8 cellular contexts compared by ENCODE assay signal in genomic region chr6:46014511-46015118, GRCh38. TPM values are rescaled to one million over a fixed set of nuclear protein-coding genes. Genes with fewer than 3 reads are reported as not detected.
DNase-seq lines count a peak whose midpoint lies in the region; ATAC-seq, FAIRE-seq and TF ChIP-seq lines count a peak whose summit lies in the region.

No MANE protein-coding gene starts in this region.

- no peaks in the 10 kb centered on the region for H3K79me2 ChIP-seq in GM12878 (ENCODE audit: control insufficient read depth, insufficient read depth, low read length)

- H2AFZ ChIP-seq in GM12878 (ENCODE audit: control insufficient read depth, low read depth, low read length): no peak overlapping the region

- no peaks in the 10 kb centered on the region for H3K36me3 Mint-ChIP-seq in memory B cell

- peaks cover 39% of the 10 kb centered on the region for H3K4me1 Mint-ChIP-seq in memory B cell

- SMC1A ChIA-PET in GM12878 (lab: Charles Lee; ENCODE audit: uncharacterized antibody, unreplicated experiment): no interaction called here

- H3K27me3 ChIP-seq in GM12878 (replicated peaks in 1 of 2; ENCODE audit: control insufficient read depth in 2 of 2, insufficient read depth in 2 of 2, low read length in 1 of 2): peaks cover 6 to 27% of the 10 kb centered on the region in 2 experiments
- no peaks in the 10 kb centered on the region for H3K27me3 ChIP-seq in thyroid gland

- in situ Hi-C loops in GM12878 (cut with MboI): no loop called here

- TF ChIP-seq RAD21 in GM12878 (IDR thresholded peaks at IDR 0.05; ENCODE audit: insufficient read depth, low read depth, low read length): no peak

- FAIRE-seq in GM12878 (lab: Jason Lieb, UNC): no peak

- no peak for TF ChIP-seq EP300 in GM12878 (IDR thresholded peaks at IDR 0.05; ENCODE audit: borderline replicate concordance in 1 of 2, control insufficient read depth in 1 of 2, low read depth in 2 of 2, low read length in 2 of 2)

- peaks cover 2% of the 10 kb centered on the region for H3K27me3 Mint-ChIP-seq in memory B cell

- ATAC-seq in GM12878 (no peak), memory B cell (ENCODE audit: low read depth) (no peak), HG02884 (IDR thresholded peaks at IDR 0.05; ENCODE audit: unreplicated experiment) (no peak)

- BruUV-seq in GM12878 (replicated peaks; lab: Mats Ljungman, UMichigan): no TSS peak

- POLR2A ChIA-PET in GM12878 (lab: Charles Lee): no interaction called here

- H3K9ac ChIP-seq in GM12878 (ENCODE audit: control insufficient read depth, insufficient read depth, low read length): no peak overlapping the region

- H3K9me3 ChIP-seq in GM12878 (replicated peaks; ENCODE audit: control insufficient read depth, insufficient read depth, low read length) (no peaks in the 10 kb centered on the region; the same call in 1 of the 3 replicates), thyroid gland (no peaks in the 10 kb centered on the region)

- CTCF ChIA-PET in GM12878 (lab: Yijun Ruan, JAX): no interaction called here

- H3K4me3 Mint-ChIP-seq in memory B cell: peak overlapping the region; percentile 95

- H4K20me1 ChIP-seq in GM12878 (ENCODE audit: control insufficient read depth, insufficient read depth): no peaks in the 10 kb centered on the region

- no peak overlapping the region for H3K4me3 ChIP-seq in GM12878
- H3K4me3 ChIP-seq in thyroid gland (replicated peaks in 1 of 3): peak overlapping the region; percentile 59 to 63 (median 60)

- WGBS in GM12878 (ENCODE audit: insufficient coverage, insufficient replicate concordance, low lambda C conversion rate, missing lambda C conversion rate): 21% methylated on average over 21 of the region's 21 CpGs
- 11 to 12% methylated on average over 21 of the region's 21 CpGs for WGBS in thyroid gland, 2 donors

- intact Hi-C loops in GM12878 (cut with micrococcal nuclease; ENCODE audit: unreplicated experiment) (no loop called here), thyroid gland (cut with DNase I) (no loop called here)

- RAD21 ChIA-PET in GM12878 (lab: Charles Lee; ENCODE audit: unreplicated experiment): no interaction called here

- H3K9me3 Mint-ChIP-seq in memory B cell: peaks cover 4% of the 10 kb centered on the region

- H3K4me1 ChIP-seq in GM12878 (ENCODE audit: control insufficient read depth, insufficient read depth, low read length) (peaks cover 10% of the 10 kb centered on the region), thyroid gland (peaks cover 8% of the 10 kb centered on the region in 2 donors)

- H3K27ac ChIP-seq in GM12878 (ENCODE audit: control insufficient read depth, insufficient read depth): no peak overlapping the region
- peak overlapping the region; percentile 27 to 87 (median 67) for H3K27ac ChIP-seq in thyroid gland

- no peaks in the 10 kb centered on the region for H3K36me3 ChIP-seq in GM12878 (ENCODE audit: control insufficient read depth in 2 of 2, insufficient read depth in 2 of 2, low read length in 1 of 2)
- no peaks in the 10 kb centered on the region for H3K36me3 ChIP-seq in thyroid gland

- no peak for TF ChIP-seq POLR2A in GM12878 (IDR thresholded peaks at IDR 0.05; ENCODE audit: low read depth, low read length)
- peak in 1 of 2 donors; percentile 11 for TF ChIP-seq POLR2A in thyroid gland (IDR thresholded peaks at IDR 0.05)

- TF ChIP-seq CTCF in GM12878 (IDR thresholded peaks at IDR 0.05 in 2 of 3, conservative IDR thresholded peaks at IDR 0.05 in 1 of 3; ENCODE audit: control insufficient read depth in 2 of 3, extremely low read depth in 1 of 3, insufficient read depth in 1 of 3, low read depth in 3 of 3, low read length in 3 of 3): no peak
- TF ChIP-seq CTCF in thyroid gland (IDR thresholded peaks at IDR 0.05): peak in 1 of 6 experiments; percentile 3

- DNase-seq in activated gamma-delta T cell treated with Interleukin-2 at 50 U/mL for 16 hours (peak; percentile 8), activated gamma-delta T cell (lab: John Stamatoyannopoulos, UW) (no peak), GM12878 (ENCODE audit: low read depth, low spot score) (no peak), memory B cell (ENCODE audit: low spot score in 2 of 2) (no peak), thyroid gland (peak; percentile 36 to 57), GOT3 (lab: John Stamatoyannopoulos, UW) (no peak), GM19238 (ENCODE audit: insufficient read length, low spot score) (no peak)

- peak overlapping the region; percentile 91 for H3K4me2 ChIP-seq in GM12878 (ENCODE audit: control insufficient read depth, insufficient read depth)

- H3K27ac Mint-ChIP-seq in memory B cell: peak overlapping the region; percentile 80

TF ChIP-seq in GM12878, 131 proteins besides CTCF, POLR2A, EP300 and RAD21:
- TF ChIP-seq, protein P1, sequence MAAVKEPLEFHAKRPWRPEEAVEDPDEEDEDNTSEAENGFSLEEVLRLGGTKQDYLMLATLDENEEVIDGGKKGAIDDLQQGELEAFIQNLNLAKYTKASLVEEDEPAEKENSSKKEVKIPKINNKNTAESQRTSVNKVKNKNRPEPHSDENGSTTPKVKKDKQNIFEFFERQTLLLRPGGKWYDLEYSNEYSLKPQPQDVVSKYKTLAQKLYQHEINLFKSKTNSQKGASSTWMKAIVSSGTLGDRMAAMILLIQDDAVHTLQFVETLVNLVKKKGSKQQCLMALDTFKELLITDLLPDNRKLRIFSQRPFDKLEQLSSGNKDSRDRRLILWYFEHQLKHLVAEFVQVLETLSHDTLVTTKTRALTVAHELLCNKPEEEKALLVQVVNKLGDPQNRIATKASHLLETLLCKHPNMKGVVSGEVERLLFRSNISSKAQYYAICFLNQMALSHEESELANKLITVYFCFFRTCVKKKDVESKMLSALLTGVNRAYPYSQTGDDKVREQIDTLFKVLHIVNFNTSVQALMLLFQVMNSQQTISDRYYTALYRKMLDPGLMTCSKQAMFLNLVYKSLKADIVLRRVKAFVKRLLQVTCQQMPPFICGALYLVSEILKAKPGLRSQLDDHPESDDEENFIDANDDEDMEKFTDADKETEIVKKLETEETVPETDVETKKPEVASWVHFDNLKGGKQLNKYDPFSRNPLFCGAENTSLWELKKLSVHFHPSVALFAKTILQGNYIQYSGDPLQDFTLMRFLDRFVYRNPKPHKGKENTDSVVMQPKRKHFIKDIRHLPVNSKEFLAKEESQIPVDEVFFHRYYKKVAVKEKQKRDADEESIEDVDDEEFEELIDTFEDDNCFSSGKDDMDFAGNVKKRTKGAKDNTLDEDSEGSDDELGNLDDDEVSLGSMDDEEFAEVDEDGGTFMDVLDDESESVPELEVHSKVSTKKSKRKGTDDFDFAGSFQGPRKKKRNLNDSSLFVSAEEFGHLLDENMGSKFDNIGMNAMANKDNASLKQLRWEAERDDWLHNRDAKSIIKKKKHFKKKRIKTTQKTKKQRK (IDR thresholded peaks at IDR 0.05; ENCODE audit: low read depth, low read length): no peak
- TF ChIP-seq EZH2 (IDR thresholded peaks at IDR 0.05; ENCODE audit: borderline replicate concordance, control insufficient read depth, low read depth, low read length): peak; percentile 88; the same call in 1 of the 2 replicates
- peak; percentile 86 for TF ChIP-seq SUZ12 (IDR thresholded peaks at IDR 0.05; ENCODE audit: unreplicated experiment)

RNA-seq across cellular contexts. Expression of gene CLIC5, which starts 1.0 kb away (rescaled TPM):
- 0.17 and 0.40 TPM in 2 replicates for total RNA-seq in GM12878 (2013; cell fraction: nucleolus; rRNA removed)
- total RNA-seq in GM12878 (2014; rRNA removed) (not detected in 2 replicates), GM12878 (2014; rRNA removed; fragmentation: Illumina TruSeq; extraction: Trizol) (not detected in 2 replicates), GM12878 (2021) (not detected in 2 replicates), thyroid gland (10 to 100 TPM; 10.5 to 15.5 (median 11.7) TPM)
- not detected for polyA plus RNA-seq in GM12878 (2011; ENCODE audit: low read depth)
- polyA plus RNA-seq in GM12878 (2011; rRNA removed) (0.04 and 0.08 TPM in 2 replicates), GM12878 (2014; fragmentation: Illumina TruSeq; extraction: Trizol) (0.01 TPM in 1 of 2 replicates, not detected in the other), GM12878 (2014; fragmentation: Nextera tagmentation; extraction: Ambion mirVana) (under 1 TPM in 1 of 2 experiments, not detected in 1; 0.02 TPM), GM12878 (2014; rRNA removed) (0.01 TPM in 1 of 2 replicates, not detected in the other), GM12878 (2016; fragmentation: Nextera tagmentation; extraction: Ambion mirVana) (not detected)
- polyA plus RNA-seq in GM12878 (2011; cell fraction: cytosol; rRNA removed): not detected in 2 replicates
- 0.01 and 0.13 TPM in 2 replicates for polyA plus RNA-seq in GM12878 (2011; cell fraction: nucleus; rRNA removed)
- polyA plus RNA-seq in GM12878 (2012): 0.11 TPM in 2 replicates
- polyA minus RNA-seq in GM12878 (2011; rRNA and poly(A)+ RNA removed): not detected in 2 replicates
- not detected in 2 replicates for polyA minus RNA-seq in GM12878 (2011; cell fraction: cytosol; rRNA and poly(A)+ RNA removed)
- polyA minus RNA-seq in GM12878 (2011; cell fraction: nucleus; rRNA and poly(A)+ RNA removed): not detected in 2 replicates

Comparison
In these comparisons a context has a peak if more than half of its experiments do, and no peak if none do; other contexts are left out.
1. DNase-seq: peak in activated gamma-delta T cell treated with Interleukin-2 at 50 U/mL for 16 hours (single experiment) and thyroid gland (2 of 2); none in activated gamma-delta T cell (single experiment), GM12878 (single experiment), memory B cell (0 of 2), GOT3 (single experiment) and GM19238 (single experiment).
2. RNA of gene CLIC5, which starts 1.0 kb away (total RNA-seq): 10.5 to 15.5 TPM in thyroid gland; 0.17 to 0.40 TPM in GM12878; every median in the first group is over 4 times any median in the second.